Comparison of ENCODE assay signal across 2 cellular contexts in the genomic region with DNA sequence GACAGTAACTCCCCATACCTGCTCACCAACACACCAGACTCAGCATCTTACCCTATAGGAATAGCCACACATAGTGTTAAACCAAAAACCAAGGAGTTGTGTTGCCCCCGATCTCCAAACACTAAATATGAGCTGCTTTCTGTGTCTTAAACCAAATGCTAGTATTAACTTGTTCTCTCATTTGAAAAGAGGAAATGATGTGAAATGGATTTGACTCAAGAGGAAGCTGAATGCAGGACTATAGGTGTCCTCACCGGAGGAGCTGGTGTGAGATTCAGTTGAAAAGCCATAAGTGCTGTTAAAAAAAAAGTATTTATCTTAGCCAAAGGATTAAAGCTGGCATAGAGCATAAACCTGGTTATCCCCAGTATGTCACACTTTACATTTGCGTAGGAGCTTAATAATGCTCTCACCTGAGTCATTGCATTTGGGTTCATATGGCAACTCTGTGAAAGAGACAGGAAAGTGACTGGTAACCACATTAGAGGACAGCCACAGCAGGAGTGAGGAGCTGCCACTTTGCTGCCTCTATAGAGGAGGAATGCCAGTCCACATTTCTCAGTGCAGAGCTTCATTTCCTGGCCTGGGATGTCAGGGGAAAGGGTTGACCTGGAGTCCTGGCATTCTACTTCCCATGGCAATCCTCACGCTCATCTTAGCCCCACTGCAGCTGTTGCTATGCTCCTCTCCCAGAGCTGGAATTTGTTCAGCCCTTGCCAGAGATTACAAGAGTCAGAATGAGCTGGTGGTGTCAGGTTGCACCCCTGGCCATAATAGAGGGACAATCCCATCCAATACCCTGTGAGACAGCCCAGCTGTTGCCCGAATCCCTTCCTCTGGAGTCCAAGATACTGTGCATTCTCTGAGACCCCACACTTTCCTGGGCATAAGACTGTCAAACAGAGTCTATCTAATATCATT.
TF ChIP-seq lines count a peak whose summit lies in the region.

No MANE protein-coding gene starts in this region.

TF ChIP-seq in GM23338, 12 proteins besides CTCF, POLR2A, EP300 and RAD21 (continued from another document):
- TF ChIP-seq, protein P1, sequence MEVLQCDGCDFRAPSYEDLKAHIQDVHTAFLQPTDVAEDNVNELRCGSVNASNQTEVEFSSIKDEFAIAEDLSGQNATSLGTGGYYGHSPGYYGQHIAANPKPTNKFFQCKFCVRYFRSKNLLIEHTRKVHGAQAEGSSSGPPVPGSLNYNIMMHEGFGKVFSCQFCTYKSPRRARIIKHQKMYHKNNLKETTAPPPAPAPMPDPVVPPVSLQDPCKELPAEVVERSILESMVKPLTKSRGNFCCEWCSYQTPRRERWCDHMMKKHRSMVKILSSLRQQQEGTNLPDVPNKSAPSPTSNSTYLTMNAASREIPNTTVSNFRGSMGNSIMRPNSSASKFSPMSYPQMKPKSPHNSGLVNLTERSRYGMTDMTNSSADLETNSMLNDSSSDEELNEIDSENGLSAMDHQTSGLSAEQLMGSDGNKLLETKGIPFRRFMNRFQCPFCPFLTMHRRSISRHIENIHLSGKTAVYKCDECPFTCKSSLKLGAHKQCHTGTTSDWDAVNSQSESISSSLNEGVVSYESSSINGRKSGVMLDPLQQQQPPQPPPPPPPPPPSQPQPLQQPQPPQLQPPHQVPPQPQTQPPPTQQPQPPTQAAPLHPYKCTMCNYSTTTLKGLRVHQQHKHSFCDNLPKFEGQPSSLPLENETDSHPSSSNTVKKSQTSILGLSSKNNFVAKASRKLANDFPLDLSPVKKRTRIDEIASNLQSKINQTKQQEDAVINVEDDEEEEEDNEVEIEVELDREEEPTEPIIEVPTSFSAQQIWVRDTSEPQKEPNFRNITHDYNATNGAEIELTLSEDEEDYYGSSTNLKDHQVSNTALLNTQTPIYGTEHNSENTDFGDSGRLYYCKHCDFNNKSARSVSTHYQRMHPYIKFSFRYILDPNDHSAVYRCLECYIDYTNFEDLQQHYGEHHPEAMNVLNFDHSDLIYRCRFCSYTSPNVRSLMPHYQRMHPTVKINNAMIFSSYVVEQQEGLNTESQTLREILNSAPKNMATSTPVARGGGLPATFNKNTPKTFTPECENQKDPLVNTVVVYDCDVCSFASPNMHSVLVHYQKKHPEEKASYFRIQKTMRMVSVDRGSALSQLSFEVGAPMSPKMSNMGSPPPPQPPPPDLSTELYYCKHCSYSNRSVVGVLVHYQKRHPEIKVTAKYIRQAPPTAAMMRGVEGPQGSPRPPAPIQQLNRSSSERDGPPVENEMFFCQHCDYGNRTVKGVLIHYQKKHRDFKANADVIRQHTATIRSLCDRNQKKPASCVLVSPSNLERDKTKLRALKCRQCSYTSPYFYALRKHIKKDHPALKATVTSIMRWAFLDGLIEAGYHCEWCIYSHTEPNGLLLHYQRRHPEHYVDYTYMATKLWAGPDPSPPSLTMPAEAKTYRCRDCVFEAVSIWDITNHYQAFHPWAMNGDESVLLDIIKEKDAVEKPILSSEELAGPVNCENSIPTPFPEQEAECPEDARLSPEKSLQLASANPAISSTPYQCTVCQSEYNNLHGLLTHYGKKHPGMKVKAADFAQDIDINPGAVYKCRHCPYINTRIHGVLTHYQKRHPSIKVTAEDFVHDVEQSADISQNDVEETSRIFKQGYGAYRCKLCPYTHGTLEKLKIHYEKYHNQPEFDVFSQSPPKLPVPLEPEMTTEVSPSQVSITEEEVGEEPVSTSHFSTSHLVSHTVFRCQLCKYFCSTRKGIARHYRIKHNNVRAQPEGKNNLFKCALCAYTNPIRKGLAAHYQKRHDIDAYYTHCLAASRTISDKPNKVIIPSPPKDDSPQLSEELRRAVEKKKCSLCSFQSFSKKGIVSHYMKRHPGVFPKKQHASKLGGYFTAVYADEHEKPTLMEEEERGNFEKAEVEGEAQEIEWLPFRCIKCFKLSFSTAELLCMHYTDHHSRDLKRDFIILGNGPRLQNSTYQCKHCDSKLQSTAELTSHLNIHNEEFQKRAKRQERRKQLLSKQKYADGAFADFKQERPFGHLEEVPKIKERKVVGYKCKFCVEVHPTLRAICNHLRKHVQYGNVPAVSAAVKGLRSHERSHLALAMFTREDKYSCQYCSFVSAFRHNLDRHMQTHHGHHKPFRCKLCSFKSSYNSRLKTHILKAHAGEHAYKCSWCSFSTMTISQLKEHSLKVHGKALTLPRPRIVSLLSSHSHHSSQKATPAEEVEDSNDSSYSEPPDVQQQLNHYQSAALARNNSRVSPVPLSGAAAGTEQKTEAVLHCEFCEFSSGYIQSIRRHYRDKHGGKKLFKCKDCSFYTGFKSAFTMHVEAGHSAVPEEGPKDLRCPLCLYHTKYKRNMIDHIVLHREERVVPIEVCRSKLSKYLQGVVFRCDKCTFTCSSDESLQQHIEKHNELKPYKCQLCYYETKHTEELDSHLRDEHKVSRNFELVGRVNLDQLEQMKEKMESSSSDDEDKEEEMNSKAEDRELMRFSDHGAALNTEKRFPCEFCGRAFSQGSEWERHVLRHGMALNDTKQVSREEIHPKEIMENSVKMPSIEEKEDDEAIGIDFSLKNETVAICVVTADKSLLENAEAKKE (CRISPR knock-in tag; IDR thresholded peaks at IDR 0.05), result no peak
- no peak for TF ChIP-seq EZH2 (IDR thresholded peaks at IDR 0.05; ENCODE audit: low read depth, unreplicated experiment)
- TF ChIP-seq, protein P2, sequence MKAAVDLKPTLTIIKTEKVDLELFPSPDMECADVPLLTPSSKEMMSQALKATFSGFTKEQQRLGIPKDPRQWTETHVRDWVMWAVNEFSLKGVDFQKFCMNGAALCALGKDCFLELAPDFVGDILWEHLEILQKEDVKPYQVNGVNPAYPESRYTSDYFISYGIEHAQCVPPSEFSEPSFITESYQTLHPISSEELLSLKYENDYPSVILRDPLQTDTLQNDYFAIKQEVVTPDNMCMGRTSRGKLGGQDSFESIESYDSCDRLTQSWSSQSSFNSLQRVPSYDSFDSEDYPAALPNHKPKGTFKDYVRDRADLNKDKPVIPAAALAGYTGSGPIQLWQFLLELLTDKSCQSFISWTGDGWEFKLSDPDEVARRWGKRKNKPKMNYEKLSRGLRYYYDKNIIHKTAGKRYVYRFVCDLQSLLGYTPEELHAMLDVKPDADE (IDR thresholded peaks at IDR 0.05), result no peak

TF ChIP-seq in WTC11, 78 proteins besides CTCF, POLR2A, EP300 and RAD21 (continued from another document):
- no peak for TF ChIP-seq RORB (CRISPR knock-in tag; IDR thresholded peaks at IDR 0.05)
- TF ChIP-seq, protein P3, sequence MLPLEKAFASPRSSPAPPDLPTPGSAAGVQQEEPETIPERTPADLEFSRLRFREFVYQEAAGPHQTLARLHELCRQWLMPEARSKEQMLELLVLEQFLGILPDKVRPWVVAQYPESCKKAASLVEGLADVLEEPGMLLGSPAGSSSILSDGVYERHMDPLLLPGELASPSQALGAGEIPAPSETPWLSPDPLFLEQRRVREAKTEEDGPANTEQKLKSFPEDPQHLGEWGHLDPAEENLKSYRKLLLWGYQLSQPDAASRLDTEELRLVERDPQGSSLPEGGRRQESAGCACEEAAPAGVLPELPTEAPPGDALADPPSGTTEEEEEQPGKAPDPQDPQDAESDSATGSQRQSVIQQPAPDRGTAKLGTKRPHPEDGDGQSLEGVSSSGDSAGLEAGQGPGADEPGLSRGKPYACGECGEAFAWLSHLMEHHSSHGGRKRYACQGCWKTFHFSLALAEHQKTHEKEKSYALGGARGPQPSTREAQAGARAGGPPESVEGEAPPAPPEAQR (CRISPR knock-in tag; IDR thresholded peaks at IDR 0.05), result no peak
- no peak for TF ChIP-seq ZNF396 (CRISPR knock-in tag; IDR thresholded peaks at IDR 0.05; ENCODE audit: borderline replicate concordance)
- TF ChIP-seq EMX1 (CRISPR knock-in tag; IDR thresholded peaks at IDR 0.05), result no peak
- TF ChIP-seq ELF4 (CRISPR knock-in tag; IDR thresholded peaks at IDR 0.05; ENCODE audit: low read depth), result no peak
- TF ChIP-seq SMAD4 (CRISPR knock-in tag; IDR thresholded peaks at IDR 0.05), result no peak
- TF ChIP-seq, protein P4, sequence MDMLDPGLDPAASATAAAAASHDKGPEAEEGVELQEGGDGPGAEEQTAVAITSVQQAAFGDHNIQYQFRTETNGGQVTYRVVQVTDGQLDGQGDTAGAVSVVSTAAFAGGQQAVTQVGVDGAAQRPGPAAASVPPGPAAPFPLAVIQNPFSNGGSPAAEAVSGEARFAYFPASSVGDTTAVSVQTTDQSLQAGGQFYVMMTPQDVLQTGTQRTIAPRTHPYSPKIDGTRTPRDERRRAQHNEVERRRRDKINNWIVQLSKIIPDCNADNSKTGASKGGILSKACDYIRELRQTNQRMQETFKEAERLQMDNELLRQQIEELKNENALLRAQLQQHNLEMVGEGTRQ (CRISPR knock-in tag; IDR thresholded peaks at IDR 0.05), result no peak
- TF ChIP-seq, protein P5, sequence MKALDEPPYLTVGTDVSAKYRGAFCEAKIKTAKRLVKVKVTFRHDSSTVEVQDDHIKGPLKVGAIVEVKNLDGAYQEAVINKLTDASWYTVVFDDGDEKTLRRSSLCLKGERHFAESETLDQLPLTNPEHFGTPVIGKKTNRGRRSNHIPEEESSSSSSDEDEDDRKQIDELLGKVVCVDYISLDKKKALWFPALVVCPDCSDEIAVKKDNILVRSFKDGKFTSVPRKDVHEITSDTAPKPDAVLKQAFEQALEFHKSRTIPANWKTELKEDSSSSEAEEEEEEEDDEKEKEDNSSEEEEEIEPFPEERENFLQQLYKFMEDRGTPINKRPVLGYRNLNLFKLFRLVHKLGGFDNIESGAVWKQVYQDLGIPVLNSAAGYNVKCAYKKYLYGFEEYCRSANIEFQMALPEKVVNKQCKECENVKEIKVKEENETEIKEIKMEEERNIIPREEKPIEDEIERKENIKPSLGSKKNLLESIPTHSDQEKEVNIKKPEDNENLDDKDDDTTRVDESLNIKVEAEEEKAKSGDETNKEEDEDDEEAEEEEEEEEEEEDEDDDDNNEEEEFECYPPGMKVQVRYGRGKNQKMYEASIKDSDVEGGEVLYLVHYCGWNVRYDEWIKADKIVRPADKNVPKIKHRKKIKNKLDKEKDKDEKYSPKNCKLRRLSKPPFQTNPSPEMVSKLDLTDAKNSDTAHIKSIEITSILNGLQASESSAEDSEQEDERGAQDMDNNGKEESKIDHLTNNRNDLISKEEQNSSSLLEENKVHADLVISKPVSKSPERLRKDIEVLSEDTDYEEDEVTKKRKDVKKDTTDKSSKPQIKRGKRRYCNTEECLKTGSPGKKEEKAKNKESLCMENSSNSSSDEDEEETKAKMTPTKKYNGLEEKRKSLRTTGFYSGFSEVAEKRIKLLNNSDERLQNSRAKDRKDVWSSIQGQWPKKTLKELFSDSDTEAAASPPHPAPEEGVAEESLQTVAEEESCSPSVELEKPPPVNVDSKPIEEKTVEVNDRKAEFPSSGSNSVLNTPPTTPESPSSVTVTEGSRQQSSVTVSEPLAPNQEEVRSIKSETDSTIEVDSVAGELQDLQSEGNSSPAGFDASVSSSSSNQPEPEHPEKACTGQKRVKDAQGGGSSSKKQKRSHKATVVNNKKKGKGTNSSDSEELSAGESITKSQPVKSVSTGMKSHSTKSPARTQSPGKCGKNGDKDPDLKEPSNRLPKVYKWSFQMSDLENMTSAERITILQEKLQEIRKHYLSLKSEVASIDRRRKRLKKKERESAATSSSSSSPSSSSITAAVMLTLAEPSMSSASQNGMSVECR (CRISPR knock-in tag; IDR thresholded peaks at IDR 0.05; ENCODE audit: borderline replicate concordance), result no peak
